Comparison of ENCODE assay signal across 16 cellular contexts in the genomic region with DNA sequence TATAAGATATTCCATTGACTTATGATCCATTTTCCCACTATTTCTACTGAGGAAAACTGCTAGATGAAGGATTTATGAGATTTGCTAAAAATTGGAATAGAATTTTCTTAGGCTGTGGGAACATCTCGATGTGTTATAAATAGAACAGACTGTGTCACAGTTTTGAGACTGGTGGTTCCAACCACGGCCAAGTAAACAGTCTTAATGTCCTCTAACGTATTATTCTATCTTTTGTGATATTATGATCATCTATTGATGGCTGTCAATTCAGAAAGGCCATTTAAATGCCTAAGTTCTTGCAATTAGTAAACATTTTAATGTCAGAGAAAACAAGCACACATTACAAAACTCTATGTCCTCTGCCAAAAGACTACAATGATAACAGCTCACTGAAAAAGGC.
"Had no signal": no experiment of that assay in that cellular context is flagged by ENCODE, and none has a peak within 500 bp of the region (broad histone marks: within the 10 kb centered on the region; RNA-seq: fewer than 3 reads in every experiment).

No MANE protein-coding gene starts in this region.

- H3K27ac ChIP-seq: hepatocyte, sigmoid colon, WERI-Rb-1 had no signal

- DNase-seq: activated CD4-positive, alpha-beta T cell treated with anti-CD3 and anti-CD28 coated beads for 36 hours; activated naive CD4-positive, alpha-beta T cell treated with anti-CD3 and anti-CD28 coated beads for 36 hours; foreskin melanocyte; kidney glomerular epithelial cell; occipital lobe; sigmoid colon; stimulated activated CD4-positive, alpha-beta T cell treated with anti-CD3 and anti-CD28 coated beads, Interleukin-2, amount 100 ng/mL, for 48 hours; stimulated activated CD8-positive, alpha-beta memory T cell treated with anti-CD3 and anti-CD28 coated beads, Interleukin-4, amount 100 ng/mL, for 48 hours; stimulated activated naive CD8-positive, alpha-beta T cell treated with anti-CD3 and anti-CD28 coated beads, Interleukin-15, Interleukin-2, amounts not matched to agents 100 U/mL and 50 U/mL, for 24 hours; T-cell; testis; WERI-Rb-1 had no signal

- H3K27ac Mint-ChIP-seq: activated CD4-positive, alpha-beta T cell treated with anti-CD3 and anti-CD28 coated beads for 36 hours; activated naive CD4-positive, alpha-beta T cell treated with anti-CD3 and anti-CD28 coated beads for 36 hours; activated T-helper 17 cell treated with anti-CD3 and anti-CD28 coated beads, Interleukin-2, amount 50 U/mL, for 72 hours; nephron; T-cell had no signal

- ATAC-seq: activated CD4-positive, alpha-beta T cell treated with anti-CD3 and anti-CD28 coated beads for 36 hours; activated T-helper 17 cell treated with anti-CD3 and anti-CD28 coated beads, Interleukin-2, amount 50 U/mL, for 72 hours; stimulated activated naive CD8-positive, alpha-beta T cell treated with anti-CD3 and anti-CD28 coated beads, Interleukin-15, Interleukin-2, amounts not matched to agents 100 U/mL and 50 U/mL, for 24 hours; T-cell had no signal

- H3K4me1 Mint-ChIP-seq: activated CD4-positive, alpha-beta T cell treated with anti-CD3 and anti-CD28 coated beads for 36 hours; nephron had no signal

- H3K4me3 ChIP-seq: hepatocyte, sigmoid colon, testis had no signal

- H3K4me3 Mint-ChIP-seq: activated CD4-positive, alpha-beta T cell treated with anti-CD3 and anti-CD28 coated beads for 36 hours; activated naive CD4-positive, alpha-beta T cell treated with anti-CD3 and anti-CD28 coated beads for 36 hours; activated T-helper 17 cell treated with anti-CD3 and anti-CD28 coated beads, Interleukin-2, amount 50 U/mL, for 72 hours; nephron; T-cell had no signal

- H3K9me3 Mint-ChIP-seq: activated naive CD4-positive, alpha-beta T cell treated with anti-CD3 and anti-CD28 coated beads for 36 hours; activated T-helper 17 cell treated with anti-CD3 and anti-CD28 coated beads, Interleukin-2, amount 50 U/mL, for 72 hours; brain; nephron; T-cell had no signal

- H3K27me3 Mint-ChIP-seq: activated CD4-positive, alpha-beta T cell treated with anti-CD3 and anti-CD28 coated beads for 36 hours; activated T-helper 17 cell treated with anti-CD3 and anti-CD28 coated beads, Interleukin-2, amount 50 U/mL, for 72 hours; T-cell had no signal
